ENCODE assay signal across 1 cellular context in genomic region chr12:49294086-49294803, GRCh38.
TF ChIP-seq lines count a peak whose summit lies in the region.

No MANE protein-coding gene starts in this region.

TF ChIP-seq in H1, 55 proteins besides CTCF, POLR2A, EP300 and RAD21:
- TF ChIP-seq BCL11A (IDR thresholded peaks at IDR 0.05; ENCODE audit: low read depth in 2 of 2, low read length in 2 of 2) (no peak), ATF3 (IDR thresholded peaks at IDR 0.05; ENCODE audit: insufficient read depth, low read depth, low read length) (no peak), FOSL1 (IDR thresholded peaks at IDR 0.05; ENCODE audit: insufficient read depth, low read depth, low read length) (no peak), SP4 (IDR thresholded peaks at IDR 0.05; ENCODE audit: low read length) (no peak), PHF8 (conservative IDR thresholded peaks at IDR 0.05; ENCODE audit: low read depth, low read length) (no peak), HDAC6 (IDR thresholded peaks at IDR 0.05; ENCODE audit: low read depth, low read length) (no peak), ASH2L (IDR thresholded peaks at IDR 0.05; ENCODE audit: low read length) (no peak), CHD2 (IDR thresholded peaks at IDR 0.05; ENCODE audit: low read length) (no peak), EGR1 (IDR thresholded peaks at IDR 0.05; ENCODE audit: borderline replicate concordance, low read depth, low read length) (no peak), BACH1 (IDR thresholded peaks at IDR 0.05; ENCODE audit: low read length) (no peak), ATF2 (IDR thresholded peaks at IDR 0.05; ENCODE audit: low read length) (no peak), NANOG (IDR thresholded peaks at IDR 0.05; ENCODE audit: insufficient read depth, low read depth, low read length, poor library complexity, severe bottlenecking) (no peak), NRF1 (IDR thresholded peaks at IDR 0.05; ENCODE audit: low read depth, low read length) (no peak), CREB1 (IDR thresholded peaks at IDR 0.05) (no peak), SIX5 (IDR thresholded peaks at IDR 0.05; ENCODE audit: low read depth, low read length) (no peak), CBX5 (IDR thresholded peaks at IDR 0.05; ENCODE audit: low read depth, low read length) (no peak), GABPA (IDR thresholded peaks at IDR 0.05; ENCODE audit: borderline replicate concordance, insufficient read depth, low read length) (no peak), CHD1 (IDR thresholded peaks at IDR 0.05; ENCODE audit: low read depth, low read length) (no peak)
